Comparison of ENCODE assay signal across 9 cellular contexts in the genomic region with DNA sequence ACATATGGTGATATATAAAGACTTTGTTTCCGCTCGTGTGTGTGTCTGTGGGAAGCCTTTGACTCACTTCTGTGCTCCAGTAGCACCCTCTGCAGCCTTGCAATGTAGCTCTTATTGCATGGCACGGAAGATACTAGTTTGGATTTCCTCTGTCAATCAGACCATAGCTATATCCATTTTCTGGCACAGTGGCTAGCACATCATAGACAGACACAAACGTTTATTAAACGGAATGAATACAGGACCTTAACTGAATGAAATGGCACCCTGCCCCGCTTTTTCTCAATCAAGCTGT.
DNase-seq lines count a peak whose midpoint lies in the region; ATAC-seq, FAIRE-seq and TF ChIP-seq lines count a peak whose summit lies in the region.
"Had no signal": no experiment of that assay in that cellular context is flagged by ENCODE, and none has a peak within 500 bp of the region (broad histone marks: within the 10 kb centered on the region; RNA-seq: fewer than 3 reads in every experiment).

No MANE protein-coding gene starts in this region.

- POLR2A ChIA-PET in PC-3 (lab: Charles Lee; ENCODE audit: unreplicated experiment) = no interaction called here

- H3K9me2 ChIP-seq in PC-3 (replicated peaks; ENCODE audit: low read length) = no peaks in the 10 kb centered on the region

- CTCF ChIA-PET in PC-3 (lab: Charles Lee) (no interaction called here), mammary epithelial cell (lab: Charles Lee; ENCODE audit: low non-redundant PET) (no interaction called here)

- H3K9ac ChIP-seq in PC-3 (ENCODE audit: low read length) (peak overlapping the region; percentile 78), mammary epithelial cell (ENCODE audit: insufficient read depth, low read length) (peak overlapping the region; percentile 67), keratinocyte (ENCODE audit: control insufficient read depth, extremely low read depth, insufficient read depth, low read length) (peak overlapping the region; percentile 71)

- H2AFZ ChIP-seq in PC-3 (ENCODE audit: low read length) (peak overlapping the region; percentile 69), mammary epithelial cell (ENCODE audit: low read depth, low read length) (peak overlapping the region; percentile 99), keratinocyte (ENCODE audit: control insufficient read depth, low read length) (peak overlapping the region; percentile 87)

- 2% methylated on average over 6 of the region's 6 CpGs for WGBS in mammary epithelial cell (ENCODE audit: low coverage, missing lambda C conversion rate)
- WGBS in spleen, 5 donors = 12 to 25% (median 13%) methylated on average over 4 to 6 of the region's 6 CpGs

- BruUV-seq in PC-3 (replicated peaks; lab: Mats Ljungman, UMichigan) = no TSS peak
- no TSS peak for BruUV-seq in mammary epithelial cell (replicated peaks; lab: Mats Ljungman, UMichigan)

- H3K4me3 ChIP-seq in PC-3 (ENCODE audit: low read length) = peak overlapping the region; percentile 73
- H3K4me3 ChIP-seq in mammary epithelial cell (replicated peaks in 1 of 3; ENCODE audit: insufficient read depth in 1 of 3, low read depth in 2 of 3, low read length in 3 of 3) = peak overlapping the region; percentile 64 to 84 (median 70)
- H3K4me3 ChIP-seq in keratinocyte (ENCODE audit: control insufficient read depth in 2 of 3, extremely low read depth in 1 of 3, insufficient read depth in 2 of 3, low read depth in 1 of 3, low read length in 3 of 3) = peak overlapping the region; percentile 63 to 71 (median 68)
- peak overlapping the region in 7 of 8 donors; percentile 51 to 79 (median 54) for H3K4me3 ChIP-seq in spleen

- no peaks in the 10 kb centered on the region for H3K9me1 ChIP-seq in keratinocyte (ENCODE audit: control insufficient read depth, extremely low read depth, insufficient read depth, low read length)

- no peaks in the 10 kb centered on the region for H3K36me3 ChIP-seq in PC-3 (ENCODE audit: low read depth, low read length)
- H3K36me3 ChIP-seq in mammary epithelial cell (ENCODE audit: insufficient read depth, low read length) = no peaks in the 10 kb centered on the region
- H3K36me3 ChIP-seq in keratinocyte (ENCODE audit: control insufficient read depth in 2 of 2, extremely low read depth in 1 of 2, insufficient read depth in 2 of 2, low read length in 2 of 2) = no peaks in the 10 kb centered on the region
- no peaks in the 10 kb centered on the region for H3K36me3 ChIP-seq in spleen

- TF ChIP-seq POLR2A in spleen (IDR thresholded peaks at IDR 0.05) = no peak

- H3K27me3 ChIP-seq in PC-3 (ENCODE audit: low read length) (no peaks in the 10 kb centered on the region), mammary epithelial cell (ENCODE audit: insufficient read depth, low read length) (no peaks in the 10 kb centered on the region), keratinocyte (ENCODE audit: control insufficient read depth, extremely low read depth, insufficient read depth, low read length) (no peaks in the 10 kb centered on the region), spleen (replicated peaks in 1 of 7) (no peaks in the 10 kb centered on the region)

- H4K20me1 ChIP-seq in PC-3 (ENCODE audit: low read length) = no peaks in the 10 kb centered on the region
- no peaks in the 10 kb centered on the region for H4K20me1 ChIP-seq in mammary epithelial cell (ENCODE audit: insufficient read depth, low read length)
- H4K20me1 ChIP-seq in keratinocyte (ENCODE audit: control insufficient read depth, extremely low read depth, insufficient read depth, low read length) = no peaks in the 10 kb centered on the region

- H3F3A ChIP-seq in PC-3 (ENCODE audit: low read length, unreplicated experiment) = no peaks in the 10 kb centered on the region

- TF ChIP-seq CTCF in PC-3 (conservative IDR thresholded peaks at IDR 0.05; ENCODE audit: low read depth, low read length) (peak; percentile 28; the same call in 1 of the 2 replicates), mammary epithelial cell (conservative IDR thresholded peaks at IDR 0.05 in 1 of 2, IDR thresholded peaks at IDR 0.05 in 1 of 2; ENCODE audit: extremely low read depth in 1 of 2, insufficient read depth in 1 of 2, low read depth in 1 of 2, low read length in 2 of 2) (peak in 1 of 2 donors; percentile 42), keratinocyte (optimal IDR thresholded peaks at IDR 0.05 in 1 of 3, IDR thresholded peaks at IDR 0.05 in 1 of 3, conservative IDR thresholded peaks at IDR 0.05 in 1 of 3; ENCODE audit: extremely low read depth in 1 of 3, insufficient read depth in 2 of 3, low read length in 3 of 3) (peak in 2 of 3 experiments; percentile 3 to 10), spleen (IDR thresholded peaks at IDR 0.05 in 8 of 11, conservative IDR thresholded peaks at IDR 0.05 in 3 of 11) (no peak)

- H3K4me2 ChIP-seq in PC-3 (ENCODE audit: low read length) = peak overlapping the region; percentile 66
- peak overlapping the region; percentile 88 for H3K4me2 ChIP-seq in mammary epithelial cell (ENCODE audit: insufficient read depth, low read depth, low read length)
- H3K4me2 ChIP-seq in keratinocyte (ENCODE audit: control insufficient read depth, extremely low read depth, insufficient read depth, low read depth, low read length) = peak overlapping the region; percentile 80

- dilution Hi-C loops in mammary epithelial cell (cut with HindIII; ENCODE audit: low sequenced_read_pairs) = no loop called here
- dilution Hi-C loops in keratinocyte (cut with MboI; ENCODE audit: extremely low pct_ligation_motif_present, low sequenced_read_pairs) = no loop called here

- H3K27ac ChIP-seq in PC-3 (ENCODE audit: low read length) (peak overlapping the region; percentile 58), mammary epithelial cell (ENCODE audit: insufficient read depth, low read depth, low read length) (peak overlapping the region; percentile 32), keratinocyte (ENCODE audit: control insufficient read depth, insufficient read depth, low read length) (peak overlapping the region; percentile 43), spleen (peak overlapping the region in 4 of 8 donors; percentile 53 to 74 (median 68))

- H3K4me1 ChIP-seq in PC-3 (ENCODE audit: insufficient read depth, low read length) = no peaks in the 10 kb centered on the region
- no peaks in the 10 kb centered on the region for H3K4me1 ChIP-seq in mammary epithelial cell (ENCODE audit: insufficient read depth, low read length)
- no peaks in the 10 kb centered on the region for H3K4me1 ChIP-seq in keratinocyte (ENCODE audit: control insufficient read depth, extremely low read depth, insufficient read depth, low read length)
- H3K4me1 ChIP-seq in spleen = peaks cover 0 to 7% (median 3%) of the 10 kb centered on the region in 6 donors

- DNase-seq in GM03348 (ENCODE audit: low spot score) = peak; percentile 33
- DNase-seq in PC-3 = peak; percentile 46
- DNase-seq in mammary epithelial cell = peak; percentile 42
- no peak for DNase-seq in keratinocyte (ENCODE audit: low read depth, low spot score)
- no peak for DNase-seq in spleen

- no peak for FAIRE-seq in keratinocyte (lab: Jason Lieb, UNC)
- FAIRE-seq: colon had no signal

- intact Hi-C loops in PC-3 (cut with micrococcal nuclease) (no loop called here), mammary epithelial cell (cut with micrococcal nuclease) (no loop called here), spleen (cut with DNase I; ENCODE audit: low total_unique reads) (no loop called here)

- ATAC-seq in HG02623 (IDR thresholded peaks at IDR 0.05; ENCODE audit: unreplicated experiment) = peak; percentile 56
- ATAC-seq in PC-3 = peak; percentile 68
- no peak for ATAC-seq in GM21737 (IDR thresholded peaks at IDR 0.05; ENCODE audit: unreplicated experiment)
- ATAC-seq in HG02884 (IDR thresholded peaks at IDR 0.05; ENCODE audit: unreplicated experiment) = no peak

- H3K79me2 ChIP-seq in PC-3 (ENCODE audit: low read length) (no peaks in the 10 kb centered on the region), mammary epithelial cell (ENCODE audit: insufficient read depth, low read length) (no peaks in the 10 kb centered on the region), keratinocyte (ENCODE audit: control insufficient read depth, insufficient read depth, low read length) (no peaks in the 10 kb centered on the region)

- in situ Hi-C loops in mammary epithelial cell (cut with MboI; ENCODE audit: low sequenced_read_pairs in 2 of 2) = no loop called here

- H3K9me3 ChIP-seq in PC-3 (ENCODE audit: low read length) = no peaks in the 10 kb centered on the region
- H3K9me3 ChIP-seq in mammary epithelial cell (replicated peaks; ENCODE audit: insufficient read depth, low read length) = no peaks in the 10 kb centered on the region
- H3K9me3 ChIP-seq in keratinocyte (ENCODE audit: control insufficient read depth, low read depth, low read length) = no peaks in the 10 kb centered on the region
- H3K9me3 ChIP-seq in spleen = no peaks in the 10 kb centered on the region

Comparison
In these comparisons a context has a peak if more than half of its experiments do, and no peak if none do; other contexts are left out.
1. DNase-seq: peak in GM03348 (single experiment), PC-3 (single experiment) and mammary epithelial cell (single experiment); none in keratinocyte (single experiment) and spleen (single experiment).
2. ATAC-seq: peak in HG02623 (single experiment) and PC-3 (single experiment); none in GM21737 (single experiment) and HG02884 (single experiment).
3. CTCF ChIP-seq: peak in PC-3 (single experiment) and keratinocyte (2 of 3); none in spleen (0 of 11).
4. Peak in every context shown above with its lines, with median percentiles within 50 percentile points of each other: H2AFZ ChIP-seq, H3K4me2 ChIP-seq, H3K4me3 ChIP-seq and H3K9ac ChIP-seq.